In the genomic region with DNA sequence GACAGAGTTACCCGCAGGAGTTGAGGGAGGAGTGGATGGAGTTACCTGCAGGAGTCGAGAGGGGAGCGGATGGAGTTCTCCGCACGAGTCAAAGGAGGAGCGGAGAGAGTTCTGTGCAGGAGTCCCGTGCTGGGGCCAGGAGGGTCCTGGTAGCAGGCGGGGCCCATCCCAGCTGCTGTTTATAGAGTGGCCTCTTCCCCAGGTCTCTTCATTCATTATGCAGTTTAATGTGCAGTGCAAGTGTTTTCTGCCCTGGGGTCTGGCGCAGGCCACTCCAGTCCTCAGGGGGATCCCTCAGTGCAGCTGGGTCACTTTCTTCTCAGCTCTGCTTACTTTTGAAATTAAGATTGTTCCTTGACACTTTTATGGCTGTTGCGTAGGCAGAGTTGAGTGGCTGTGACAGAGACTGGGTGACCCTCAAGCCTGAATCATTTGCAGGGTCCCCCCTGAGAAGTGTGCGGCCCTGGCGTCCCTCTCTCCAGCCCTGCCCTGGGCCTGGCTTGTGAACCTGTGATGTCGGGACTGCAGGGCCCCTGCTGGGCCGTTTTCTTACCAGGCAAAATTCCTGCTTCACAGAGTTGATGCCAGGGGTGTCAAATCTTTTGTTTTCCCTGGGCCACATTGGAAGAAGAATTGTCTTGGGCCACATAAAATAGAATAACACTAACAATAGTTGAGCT, we compare ENCODE assay signal across 18 cellular contexts. TPM values are rescaled to one million over a fixed set of nuclear protein-coding genes. Genes with fewer than 3 reads are reported as not detected.
"Had no signal": no experiment of that assay in that cellular context is flagged by ENCODE, and none has a peak within 500 bp of the region (broad histone marks: within the 10 kb centered on the region; RNA-seq: fewer than 3 reads in every experiment).

No MANE protein-coding gene starts in this region.

- H3K9me3 Mint-ChIP-seq: activated CD4-positive, alpha-beta memory T cell treated with anti-CD3 and anti-CD28 coated beads, Interleukin-2, amount 10 ng/mL, durations not matched to agents 7 days and 5 days; activated T-cell treated with anti-CD3 and anti-CD28 coated beads, Interleukin-2, amount 50 U/mL, for 24 hours; T-helper 1 cell treated with Interleukin-12 subunit alpha and Interleukin-12 subunit beta and Interleukin-4 antibody, amounts not matched to agents 30 μg/mL and 1 μg/mL, for 36 hours had no signal

- H3K4me1 ChIP-seq: ascending aorta, left ventricle myocardium inferior, sigmoid colon, thyroid gland had no signal

- H3K9me3 ChIP-seq: ascending aorta, left ventricle myocardium inferior, ovary, sigmoid colon, thyroid gland had no signal

- H3K27ac Mint-ChIP-seq: activated CD4-positive, alpha-beta memory T cell treated with anti-CD3 and anti-CD28 coated beads, Interleukin-2, amount 10 ng/mL, durations not matched to agents 7 days and 5 days had no signal

- H3K27me3 ChIP-seq: ascending aorta, dorsolateral prefrontal cortex, ovary, sigmoid colon, thyroid gland had no signal

- H3K4me1 Mint-ChIP-seq: nephron had no signal

- H3K36me3 ChIP-seq: ovary, thyroid gland had no signal

- H3K27ac ChIP-seq: ascending aorta, dorsolateral prefrontal cortex, left ventricle myocardium inferior, ovary, sigmoid colon, thyroid gland had no signal

- H3K4me3 ChIP-seq: ascending aorta, dorsolateral prefrontal cortex, left ventricle myocardium inferior, ovary, sigmoid colon, thyroid gland had no signal

- H3K27me3 Mint-ChIP-seq: activated CD4-positive, alpha-beta memory T cell treated with anti-CD3 and anti-CD28 coated beads, Interleukin-2, amount 10 ng/mL, durations not matched to agents 7 days and 5 days; activated T-cell treated with anti-CD3 and anti-CD28 coated beads, Interleukin-2, amount 50 U/mL, for 24 hours had no signal

- ATAC-seq: esophagus mucosa had no signal

- DNase-seq: activated CD4-positive, alpha-beta memory T cell treated with anti-CD3 and anti-CD28 coated beads, Interleukin-2, amount 10 ng/mL, durations not matched to agents 7 days and 5 days; activated CD4-positive, alpha-beta T cell treated with anti-CD3 and anti-CD28 coated beads for 4 hours; activated gamma-delta T cell; activated T-cell treated with anti-CD3 and anti-CD28 coated beads, Interleukin-2, amount 50 U/mL, for 24 hours; islet precursor cell; left ventricle myocardium inferior; mesendoderm; sigmoid colon; stimulated activated CD4-positive, alpha-beta T cell treated with anti-CD3 and anti-CD28 coated beads, Interleukin-2, amount 100 ng/mL, for 24 hours; thyroid gland had no signal

- H3K4me3 Mint-ChIP-seq: activated CD4-positive, alpha-beta memory T cell treated with anti-CD3 and anti-CD28 coated beads, Interleukin-2, amount 10 ng/mL, durations not matched to agents 7 days and 5 days; activated T-cell treated with anti-CD3 and anti-CD28 coated beads, Interleukin-2, amount 50 U/mL, for 24 hours; T-helper 1 cell treated with Interleukin-12 subunit alpha and Interleukin-12 subunit beta and Interleukin-4 antibody, amounts not matched to agents 30 μg/mL and 1 μg/mL, for 36 hours had no signal

RNA-seq across cellular contexts. Expression of gene ATP4B, which starts 55.6 kb away (rescaled TPM):
- total RNA-seq: activated CD4-positive, alpha-beta memory T cell treated with anti-CD3 and anti-CD28 coated beads, Interleukin-2, amount 10 ng/mL, durations not matched to agents 7 days and 5 days; ascending aorta; bronchial epithelial cell; dorsolateral prefrontal cortex; esophagus mucosa; left ventricle myocardium inferior; sigmoid colon; thyroid gland; urinary bladder had no signal
- polyA plus RNA-seq: ovary, sigmoid colon, urinary bladder had no signal
